17 cellular contexts compared by ENCODE assay signal in the genomic region with DNA sequence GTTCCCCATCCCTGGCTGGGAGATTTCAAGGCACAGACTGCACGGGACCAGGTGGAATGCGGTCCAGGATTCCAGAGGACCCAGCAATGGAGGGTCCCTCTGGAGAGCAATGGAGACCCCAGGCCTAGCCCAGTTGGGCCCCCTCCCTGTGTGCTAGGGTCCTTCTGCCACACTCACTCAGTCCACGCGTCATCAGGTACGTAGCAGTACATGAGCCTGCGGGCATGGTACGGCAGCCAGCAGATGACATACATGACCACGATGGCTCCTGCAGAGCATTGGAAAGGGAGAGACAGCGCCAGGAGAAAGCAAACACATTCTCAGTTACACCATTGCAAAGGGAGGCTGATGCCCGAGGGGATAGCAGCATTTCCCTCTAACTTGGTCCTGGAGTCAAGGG. TPM values are rescaled to one million over a fixed set of nuclear protein-coding genes. Genes with fewer than 3 reads are reported as not detected.
DNase-seq lines count a peak whose midpoint lies in the region; ATAC-seq and TF ChIP-seq lines count a peak whose summit lies in the region.
"Had no signal": no experiment of that assay in that cellular context is flagged by ENCODE, and none has a peak within 500 bp of the region (broad histone marks: within the 10 kb centered on the region; RNA-seq: fewer than 3 reads in every experiment).

No MANE protein-coding gene starts in this region.

- no peak overlapping the region for H3K4me3 Mint-ChIP-seq in stimulated activated naive CD8-positive, alpha-beta T cell treated with anti-CD3 and anti-CD28 coated beads, Interleukin-15, Interleukin-2, amounts not matched to agents 100 ng/mL and 50 ng/mL, for 24 hours
- H3K4me3 Mint-ChIP-seq in stimulated activated naive CD8-positive, alpha-beta T cell treated with anti-CD3 and anti-CD28 coated beads, Interleukin-15, amount 100 ng/mL, for 72 hours: no peak overlapping the region
- no peak overlapping the region for H3K4me3 Mint-ChIP-seq in T-helper 17 cell
- H3K4me3 Mint-ChIP-seq: CD4-positive, CD25-positive, alpha-beta regulatory T cell; GM23338 had no signal

- no peaks in the 10 kb centered on the region for H3K27me3 ChIP-seq in gastrocnemius medialis
- H3K27me3 ChIP-seq: BLaER1 treated with 17β-estradiol and CSF1 and Interleukin-3, amounts not matched to agents 10 nM and 100 nM had no signal

- peaks cover 4% of the 10 kb centered on the region for H3K9me3 Mint-ChIP-seq in stimulated activated naive CD8-positive, alpha-beta T cell treated with anti-CD3 and anti-CD28 coated beads, Interleukin-15, Interleukin-2, amounts not matched to agents 100 ng/mL and 50 ng/mL, for 24 hours
- H3K9me3 Mint-ChIP-seq in stimulated activated naive CD8-positive, alpha-beta T cell treated with anti-CD3 and anti-CD28 coated beads, Interleukin-15, amount 100 ng/mL, for 72 hours: peaks cover 6 to 19% of the 10 kb centered on the region in 2 donors

- peaks cover 13% of the 10 kb centered on the region for H3K27me3 Mint-ChIP-seq in stimulated activated naive CD8-positive, alpha-beta T cell treated with anti-CD3 and anti-CD28 coated beads, Interleukin-15, Interleukin-2, amounts not matched to agents 100 ng/mL and 50 ng/mL, for 24 hours
- H3K27me3 Mint-ChIP-seq in stimulated activated naive CD8-positive, alpha-beta T cell treated with anti-CD3 and anti-CD28 coated beads, Interleukin-15, amount 100 ng/mL, for 72 hours: peaks cover 61% of the 10 kb centered on the region
- H3K27me3 Mint-ChIP-seq in T-helper 17 cell: peaks cover 56% of the 10 kb centered on the region

- DNase-seq in stimulated activated naive CD8-positive, alpha-beta T cell treated with anti-CD3 and anti-CD28 coated beads, Interleukin-15, amount 100 ng/mL, for 72 hours: no peak
- DNase-seq in mesenteric fat pad (ENCODE audit: low spot score): peak; percentile 60
- no peak for DNase-seq in gastrocnemius medialis
- no peak for DNase-seq in T-helper 17 cell
- DNase-seq: ACHN; CD4-positive, CD25-positive, alpha-beta regulatory T cell; DMS53; H7 had no signal

- no peaks in the 10 kb centered on the region for H3K4me1 Mint-ChIP-seq in stimulated activated naive CD8-positive, alpha-beta T cell treated with anti-CD3 and anti-CD28 coated beads, Interleukin-15, Interleukin-2, amounts not matched to agents 100 ng/mL and 50 ng/mL, for 24 hours (ENCODE audit: low read depth)
- H3K4me1 Mint-ChIP-seq in stimulated activated naive CD8-positive, alpha-beta T cell treated with anti-CD3 and anti-CD28 coated beads, Interleukin-15, amount 100 ng/mL, for 72 hours: no peaks in the 10 kb centered on the region
- no peaks in the 10 kb centered on the region for H3K4me1 Mint-ChIP-seq in T-helper 17 cell
- H3K4me1 Mint-ChIP-seq: CD4-positive, CD25-positive, alpha-beta regulatory T cell; GM23338 had no signal

- H3K36me3 ChIP-seq in gastrocnemius medialis: no peaks in the 10 kb centered on the region
- H3K36me3 ChIP-seq: BLaER1 treated with 17β-estradiol and CSF1 and Interleukin-3, amounts not matched to agents 10 nM and 100 nM had no signal

- peaks cover 4% of the 10 kb centered on the region for H3K36me3 Mint-ChIP-seq in stimulated activated naive CD8-positive, alpha-beta T cell treated with anti-CD3 and anti-CD28 coated beads, Interleukin-15, Interleukin-2, amounts not matched to agents 100 ng/mL and 50 ng/mL, for 24 hours (ENCODE audit: low read depth)
- peaks cover 2% of the 10 kb centered on the region for H3K36me3 Mint-ChIP-seq in T-helper 17 cell (ENCODE audit: low read depth)
- H3K36me3 Mint-ChIP-seq: CD4-positive, CD25-positive, alpha-beta regulatory T cell had no signal

- no peak for ATAC-seq in stimulated activated naive CD8-positive, alpha-beta T cell treated with anti-CD3 and anti-CD28 coated beads, Interleukin-15, amount 100 ng/mL, for 72 hours
- no peak for ATAC-seq in gastrocnemius medialis
- ATAC-seq in SK-N-SH treated with all-trans-retinoic acid at 6 μM for 48 hours: no peak
- ATAC-seq in T-helper 17 cell: no peak
- ATAC-seq in HG02973 (IDR thresholded peaks at IDR 0.05; ENCODE audit: unreplicated experiment): no peak
- ATAC-seq in HG02840 (IDR thresholded peaks at IDR 0.05; ENCODE audit: low FRiP score, unreplicated experiment): no peak
- ATAC-seq: GM23338 had no signal

- intact Hi-C loops in gastrocnemius medialis (cut with DNase I; ENCODE audit: low total_unique reads): loop anchor here (1.0 to 5.0 kb wide), 3 partner anchors 17 to 163 kb away; no protein-coding TSS in a partner anchor

- no peak for TF ChIP-seq CTCF in gastrocnemius medialis (IDR thresholded peaks at IDR 0.05 in 4 of 5, conservative IDR thresholded peaks at IDR 0.05 in 1 of 5)

- peaks cover 4 to 10% of the 10 kb centered on the region in 2 donors for H3K4me1 ChIP-seq in gastrocnemius medialis

- H3K27ac ChIP-seq in gastrocnemius medialis: peak overlapping the region; percentile 59 to 84 (median 70)
- H3K27ac ChIP-seq: BLaER1 treated with 17β-estradiol and CSF1 and Interleukin-3, amounts not matched to agents 10 nM and 100 nM had no signal

- H3K9me3 ChIP-seq in gastrocnemius medialis: no peaks in the 10 kb centered on the region
- no peaks in the 10 kb centered on the region for H3K9me3 ChIP-seq in T-helper 17 cell (ENCODE audit: control insufficient read depth, low read length, poor library complexity, severe bottlenecking)

- peak overlapping the region; percentile 61 for H3K27ac Mint-ChIP-seq in stimulated activated naive CD8-positive, alpha-beta T cell treated with anti-CD3 and anti-CD28 coated beads, Interleukin-15, Interleukin-2, amounts not matched to agents 100 ng/mL and 50 ng/mL, for 24 hours
- no peak overlapping the region for H3K27ac Mint-ChIP-seq in stimulated activated naive CD8-positive, alpha-beta T cell treated with anti-CD3 and anti-CD28 coated beads, Interleukin-15, amount 100 ng/mL, for 72 hours
- H3K27ac Mint-ChIP-seq in T-helper 17 cell: no peak overlapping the region
- H3K27ac Mint-ChIP-seq: CD4-positive, CD25-positive, alpha-beta regulatory T cell; GM23338 had no signal

- no peak for TF ChIP-seq POLR2A in gastrocnemius medialis (IDR thresholded peaks at IDR 0.05)

- no peak overlapping the region for H3K4me3 ChIP-seq in gastrocnemius medialis
- H3K4me3 ChIP-seq: BLaER1 treated with 17β-estradiol and CSF1 and Interleukin-3, amounts not matched to agents 10 nM and 100 nM; GM23338 had no signal

- in situ Hi-C loops in gastrocnemius medialis (cut with MboI; ENCODE audit: low sequenced_read_pairs in 4 of 4): loop anchor here in 1 of 4 donors (25.0 kb wide), 1 partner anchor 1352 kb away; no protein-coding TSS in a partner anchor

TF ChIP-seq in SK-N-SH treated with all-trans-retinoic acid at 6 μM for 48 hours, 23 proteins besides CTCF, POLR2A, EP300 and RAD21:
- no peak for TF ChIP-seq BACH2 (CRISPR knock-in tag; IDR thresholded peaks at IDR 0.05; ENCODE audit: borderline replicate concordance)
- no peak for TF ChIP-seq TOX (CRISPR knock-in tag; IDR thresholded peaks at IDR 0.05; ENCODE audit: borderline replicate concordance)
- no peak for TF ChIP-seq SNAI2 (CRISPR knock-in tag; IDR thresholded peaks at IDR 0.05)
- TF ChIP-seq ZNF565 (CRISPR knock-in tag; conservative IDR thresholded peaks at IDR 0.05; ENCODE audit: low read depth): no peak
- TF ChIP-seq, protein P1, sequence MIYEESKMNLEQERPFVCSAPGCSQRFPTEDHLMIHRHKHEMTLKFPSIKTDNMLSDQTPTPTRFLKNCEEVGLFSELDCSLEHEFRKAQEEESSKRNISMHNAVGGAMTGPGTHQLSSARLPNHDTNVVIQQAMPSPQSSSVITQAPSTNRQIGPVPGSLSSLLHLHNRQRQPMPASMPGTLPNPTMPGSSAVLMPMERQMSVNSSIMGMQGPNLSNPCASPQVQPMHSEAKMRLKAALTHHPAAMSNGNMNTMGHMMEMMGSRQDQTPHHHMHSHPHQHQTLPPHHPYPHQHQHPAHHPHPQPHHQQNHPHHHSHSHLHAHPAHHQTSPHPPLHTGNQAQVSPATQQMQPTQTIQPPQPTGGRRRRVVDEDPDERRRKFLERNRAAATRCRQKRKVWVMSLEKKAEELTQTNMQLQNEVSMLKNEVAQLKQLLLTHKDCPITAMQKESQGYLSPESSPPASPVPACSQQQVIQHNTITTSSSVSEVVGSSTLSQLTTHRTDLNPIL (CRISPR knock-in tag; IDR thresholded peaks at IDR 0.05; ENCODE audit: low read depth): no peak
- TF ChIP-seq, protein P2, sequence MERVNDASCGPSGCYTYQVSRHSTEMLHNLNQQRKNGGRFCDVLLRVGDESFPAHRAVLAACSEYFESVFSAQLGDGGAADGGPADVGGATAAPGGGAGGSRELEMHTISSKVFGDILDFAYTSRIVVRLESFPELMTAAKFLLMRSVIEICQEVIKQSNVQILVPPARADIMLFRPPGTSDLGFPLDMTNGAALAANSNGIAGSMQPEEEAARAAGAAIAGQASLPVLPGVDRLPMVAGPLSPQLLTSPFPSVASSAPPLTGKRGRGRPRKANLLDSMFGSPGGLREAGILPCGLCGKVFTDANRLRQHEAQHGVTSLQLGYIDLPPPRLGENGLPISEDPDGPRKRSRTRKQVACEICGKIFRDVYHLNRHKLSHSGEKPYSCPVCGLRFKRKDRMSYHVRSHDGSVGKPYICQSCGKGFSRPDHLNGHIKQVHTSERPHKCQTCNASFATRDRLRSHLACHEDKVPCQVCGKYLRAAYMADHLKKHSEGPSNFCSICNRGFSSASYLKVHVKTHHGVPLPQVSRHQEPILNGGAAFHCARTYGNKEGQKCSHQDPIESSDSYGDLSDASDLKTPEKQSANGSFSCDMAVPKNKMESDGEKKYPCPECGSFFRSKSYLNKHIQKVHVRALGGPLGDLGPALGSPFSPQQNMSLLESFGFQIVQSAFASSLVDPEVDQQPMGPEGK (CRISPR knock-in tag; IDR thresholded peaks at IDR 0.05; ENCODE audit: borderline replicate concordance): no peak
- TF ChIP-seq OSR1 (CRISPR knock-in tag; IDR thresholded peaks at IDR 0.05): no peak
- TF ChIP-seq ZFP30 (CRISPR knock-in tag; IDR thresholded peaks at IDR 0.05): no peak

RNA-seq across cellular contexts. Expression of a gene that starts 10.1 kb away (rescaled TPM):
- not detected for total RNA-seq in mesenteric fat pad
- total RNA-seq in gastrocnemius medialis: under 1 TPM in 2 of 4 donors, not detected in 2; 0.62 to 0.85 TPM
- not detected for total RNA-seq in T-helper 17 cell
- total RNA-seq: A172; CD4-positive, CD25-positive, alpha-beta regulatory T cell; Daoy; H7; HT1080 had no signal
